Comparison of ENCODE assay signal across 21 cellular contexts in the genomic region with DNA sequence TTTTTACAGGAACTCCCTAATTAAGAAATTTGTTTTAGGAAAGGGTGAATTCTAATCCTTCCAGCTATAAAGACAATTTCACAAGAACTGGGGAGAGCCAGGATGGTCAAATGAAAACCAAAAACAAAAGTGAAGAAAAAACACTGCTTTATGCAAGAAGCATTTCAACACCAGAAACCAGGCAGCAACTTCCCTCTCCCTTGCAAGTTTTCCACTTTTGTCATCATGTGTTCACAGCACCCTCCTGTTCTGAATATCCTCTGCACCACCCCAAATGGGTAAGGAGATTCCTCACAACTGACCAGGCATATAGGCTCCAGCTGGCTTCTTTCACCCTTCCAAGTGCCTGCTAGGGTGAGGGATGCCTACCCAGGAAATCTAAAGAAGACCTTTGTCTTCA.
A peak's percentile ranks its signal among the peaks of the same experiment; 100 is the strongest.
DNase-seq lines count a peak whose midpoint lies in the region; ATAC-seq and TF ChIP-seq lines count a peak whose summit lies in the region.
"Had no signal": no experiment of that assay in that cellular context is flagged by ENCODE, and none has a peak within 500 bp of the region (broad histone marks: within the 10 kb centered on the region; RNA-seq: fewer than 3 reads in every experiment).

No MANE protein-coding gene starts in this region.

- ATAC-seq in HG02678 (IDR thresholded peaks at IDR 0.05; ENCODE audit: unreplicated experiment): no peak
- ATAC-seq in CD4-positive, alpha-beta T cell (ENCODE audit: poor library complexity): no peak
- ATAC-seq: lower lobe of right lung; Panc1; stimulated activated naive CD8-positive, alpha-beta T cell treated with anti-CD3 and anti-CD28 coated beads, Interleukin-15, amount 100 ng/mL, for 72 hours had no signal

- H3K27me3 ChIP-seq in CD4-positive, alpha-beta T cell (ENCODE audit: control insufficient read depth, insufficient read depth, low read length): no peaks in the 10 kb centered on the region
- H3K27me3 ChIP-seq: BLaER1, heart right ventricle, ovary, sigmoid colon had no signal

- no peak overlapping the region for H3K4me3 Mint-ChIP-seq in CD4-positive, alpha-beta T cell
- H3K4me3 Mint-ChIP-seq: dendritic cell treated with granulocyte-macrophage colony-stimulating factor and Interleukin-4, amounts not matched to agents 40 ng/mL and 50 ng/mL, for 4 days; stimulated activated naive CD8-positive, alpha-beta T cell treated with anti-CD3 and anti-CD28 coated beads, Interleukin-15, amount 100 ng/mL, for 72 hours had no signal

- intact Hi-C loops in CD4-positive, alpha-beta T cell (cut with DNase I, micrococcal nuclease): no loop called here

- no peak overlapping the region for H3K4me3 ChIP-seq in fibroblast of pulmonary artery (replicated peaks; ENCODE audit: low read depth, low read length)
- H3K4me3 ChIP-seq: BLaER1, heart right ventricle, lower lobe of right lung, ovary, sigmoid colon had no signal

- no peak for TF ChIP-seq CTCF in fibroblast of pulmonary artery (IDR thresholded peaks at IDR 0.05; ENCODE audit: low read length, missing control alignments)
- no peak for TF ChIP-seq CTCF in CD4-positive, alpha-beta T cell (IDR thresholded peaks at IDR 0.05)

- peaks cover 44% of the 10 kb centered on the region for H3K27me3 Mint-ChIP-seq in CD4-positive, alpha-beta T cell
- H3K27me3 Mint-ChIP-seq: dendritic cell treated with granulocyte-macrophage colony-stimulating factor and Interleukin-4, amounts not matched to agents 40 ng/mL and 50 ng/mL, for 4 days had no signal

- H3K9me3 Mint-ChIP-seq in CD4-positive, alpha-beta T cell: peaks cover 6% of the 10 kb centered on the region

- CTCF ChIA-PET in CD4-positive, alpha-beta T cell (lab: Charles Lee): no interaction called here

- no peak overlapping the region for H3K27ac Mint-ChIP-seq in CD4-positive, alpha-beta T cell
- H3K27ac Mint-ChIP-seq: dendritic cell treated with granulocyte-macrophage colony-stimulating factor and Interleukin-4, amounts not matched to agents 40 ng/mL and 50 ng/mL, for 4 days; immature natural killer cell; stimulated activated naive CD8-positive, alpha-beta T cell treated with anti-CD3 and anti-CD28 coated beads, Interleukin-15, amount 100 ng/mL, for 72 hours had no signal

- no peak overlapping the region for H3K27ac ChIP-seq in CD4-positive, alpha-beta T cell (ENCODE audit: low read depth, low read length)
- H3K27ac ChIP-seq: BLaER1, epithelial cell of prostate, lower lobe of right lung, ovary, sigmoid colon had no signal

- DNase-seq in GM03348 (ENCODE audit: low spot score): peak; percentile 42
- peak; percentile 80 for DNase-seq in SKM-1 treated with dmso at 0.1 percent for 144 hours (lab: John Stamatoyannopoulos, UW; ENCODE audit: unreplicated experiment)
- peak; percentile 71 for DNase-seq in fibroblast of pulmonary artery (ENCODE audit: low read depth)
- DNase-seq in stromal cell of bone marrow (ENCODE audit: low read depth): peak; percentile 71
- DNase-seq in CD4-positive, alpha-beta T cell: no peak
- DNase-seq in NOMO-1 treated with DMSO at 0.1 percent for 48 hours (lab: John Stamatoyannopoulos, UW; ENCODE audit: unreplicated experiment): no peak
- DNase-seq: anterior cingulate cortex; DMS 273 treated with DMSO at 0.1 percent for 48 hours; heart right ventricle; lower lobe of right lung; NCI-H1417 treated with DMSO at 0.1 percent for 48 hours; NCI-H774; ovary; sigmoid colon; stimulated activated naive CD8-positive, alpha-beta T cell treated with anti-CD3 and anti-CD28 coated beads, Interleukin-15, amount 100 ng/mL, for 72 hours had no signal

- POLR2A ChIA-PET in CD4-positive, alpha-beta T cell (lab: Charles Lee): no interaction called here

- H3K4me1 Mint-ChIP-seq in CD4-positive, alpha-beta T cell (ENCODE audit: low read depth): no peaks in the 10 kb centered on the region
- H3K4me1 Mint-ChIP-seq: immature natural killer cell; stimulated activated naive CD8-positive, alpha-beta T cell treated with anti-CD3 and anti-CD28 coated beads, Interleukin-15, amount 100 ng/mL, for 72 hours had no signal

- no peaks in the 10 kb centered on the region for H3K9me3 ChIP-seq in CD4-positive, alpha-beta T cell (ENCODE audit: control insufficient read depth, low read length)
- H3K9me3 ChIP-seq: lower lobe of right lung, ovary had no signal

- no peaks in the 10 kb centered on the region for H3K36me3 Mint-ChIP-seq in CD4-positive, alpha-beta T cell (ENCODE audit: low read depth)
- H3K36me3 Mint-ChIP-seq: immature natural killer cell had no signal

Comparison
In these comparisons a context has a peak if more than half of its experiments do, and no peak if none do; other contexts are left out.
1. DNase-seq: peak in GM03348 (single experiment), SKM-1 treated with dmso at 0.1 percent for 144 hours (single experiment), fibroblast of pulmonary artery (single experiment) and stromal cell of bone marrow (single experiment); none in CD4-positive, alpha-beta T cell (0 of 10) and NOMO-1 treated with DMSO at 0.1 percent for 48 hours (single experiment).